8 cellular contexts compared by ENCODE assay signal in the genomic region with DNA sequence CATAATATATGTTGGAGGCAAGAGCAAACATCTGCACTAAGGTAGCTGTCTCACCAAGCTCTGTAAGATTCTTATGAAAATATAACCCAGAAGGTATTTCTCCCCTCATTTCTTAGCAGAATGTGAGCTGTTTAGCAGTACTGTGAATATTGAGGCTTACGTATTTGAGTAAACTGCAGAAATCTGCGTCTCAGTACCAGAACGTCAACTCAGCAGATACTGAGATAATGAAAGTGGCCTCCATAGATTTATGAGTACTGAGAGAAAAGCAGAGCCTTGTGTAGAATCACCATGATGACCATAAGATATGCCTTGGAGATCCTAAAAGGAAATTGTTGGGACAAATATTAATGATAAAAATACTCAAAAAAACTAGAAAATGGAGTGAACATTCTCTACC.
"Had no signal": no experiment of that assay in that cellular context is flagged by ENCODE, and none has a peak within 500 bp of the region (broad histone marks: within the 10 kb centered on the region; RNA-seq: fewer than 3 reads in every experiment).

No MANE protein-coding gene starts in this region.

- H3K27ac ChIP-seq: GM23248, HL-60, KMS-11 had no signal

- DNase-seq: GM23248, H7, HFFc6, KBM-7 had no signal

- ATAC-seq: HCT116 had no signal

- H3K9ac ChIP-seq: GM23248, KMS-11 had no signal

- H3K4me2 ChIP-seq: KMS-11 had no signal

- H2AFZ ChIP-seq: GM23248 had no signal

- H3K4me3 ChIP-seq: GM23248, HAP-1 had no signal

- H3K36me3 ChIP-seq: HAP-1 had no signal

- H3K9me3 ChIP-seq: HAP-1 had no signal

- H3K4me1 ChIP-seq: HAP-1 had no signal
